18 cellular contexts compared by ENCODE assay signal in the genomic region with DNA sequence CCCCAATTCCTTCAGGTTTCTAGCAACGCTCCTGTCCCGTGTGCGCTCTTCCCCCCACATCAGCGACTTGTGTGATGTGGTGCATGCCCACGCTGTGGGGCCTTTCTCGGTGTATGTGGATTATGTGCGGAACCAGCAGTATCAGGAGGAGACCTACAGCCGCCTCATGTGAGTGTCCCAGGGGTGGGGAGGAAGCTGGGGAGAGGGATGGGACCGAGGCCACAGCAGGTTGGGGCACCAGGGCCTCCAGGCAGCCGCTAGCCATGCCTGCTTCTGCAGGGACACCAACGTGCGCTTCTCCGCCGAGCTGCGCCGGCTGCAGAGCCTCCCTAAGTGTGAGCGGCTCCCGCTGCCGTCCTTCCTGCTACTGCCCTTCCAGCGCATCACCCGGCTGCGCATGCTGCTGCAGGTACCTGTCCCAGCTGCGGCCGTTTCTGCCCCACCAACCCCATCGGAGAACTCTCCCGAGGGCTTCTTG. TPM values are rescaled to one million over a fixed set of nuclear protein-coding genes. Genes with fewer than 3 reads are reported as not detected.
DNase-seq lines count a peak whose midpoint lies in the region; FAIRE-seq and TF ChIP-seq lines count a peak whose summit lies in the region.
"Had no signal": no experiment of that assay in that cellular context is flagged by ENCODE, and none has a peak within 500 bp of the region (broad histone marks: within the 10 kb centered on the region; RNA-seq: fewer than 3 reads in every experiment).

No MANE protein-coding gene starts in this region.

- no peaks in the 10 kb centered on the region for H4K20me1 ChIP-seq in astrocyte (ENCODE audit: insufficient read depth, low read length)

- H3K9me3 Mint-ChIP-seq in astrocyte (ENCODE audit: unreplicated experiment) = no peaks in the 10 kb centered on the region
- H3K9me3 Mint-ChIP-seq: activated CD4-positive, alpha-beta T cell treated with anti-CD3 and anti-CD28 coated beads, Interleukin-2, amount 10 ng/mL, durations not matched to agents 24 days and 14 days; activated T-cell treated with anti-CD3 and anti-CD28 coated beads, Interleukin-2, amount 50 U/mL, for 24 hours had no signal

- no peak overlapping the region for H4K8ac ChIP-seq in trophoblast cell (ENCODE audit: low read depth, low read length)

- DNase-seq in NCI-H1417 (lab: John Stamatoyannopoulos, UW) (peak in 2 of 3 experiments; percentile 24 to 39), NCI-H1417 treated with DMSO at 0.1 percent for 48 hours (lab: John Stamatoyannopoulos, UW) (no peak), astrocyte (ENCODE audit: low read depth) (no peak), trophoblast cell (no peak), NCI-H1092 treated with DMSO at 0.1 percent for 48 hours (lab: John Stamatoyannopoulos, UW) (no peak), germinal center (ENCODE audit: low spot score) (no peak), LoVo (ENCODE audit: low spot score) (no peak)
- DNase-seq: activated CD4-positive, alpha-beta T cell treated with anti-CD3 and anti-CD28 coated beads, Interleukin-2, amount 10 ng/mL, durations not matched to agents 24 days and 14 days; activated T-cell treated with anti-CD3 and anti-CD28 coated beads, Interleukin-2, amount 50 U/mL, for 24 hours; CD4-positive, CD25-positive, alpha-beta regulatory T cell; erythroblast; MG63; NCI-H2171; SIG-M5 had no signal

- H2BK120ac ChIP-seq in trophoblast cell (ENCODE audit: insufficient read depth, low read length, poor library complexity) = no peak overlapping the region

- H4K91ac ChIP-seq in trophoblast cell (ENCODE audit: low read depth, low read length) = no peak overlapping the region

- H3K9ac ChIP-seq in astrocyte (ENCODE audit: low read length) (no peak overlapping the region), trophoblast cell (ENCODE audit: low read length) (no peak overlapping the region)

- TF ChIP-seq CTCF in astrocyte (IDR thresholded peaks at IDR 0.05; ENCODE audit: insufficient read depth, low read depth, low read length) = no peak

- peaks cover 60% of the 10 kb centered on the region for H3K27me3 Mint-ChIP-seq in astrocyte (ENCODE audit: low read depth, unreplicated experiment)

- no peak overlapping the region for H3K4ac ChIP-seq in trophoblast cell (ENCODE audit: low read depth, low read length)

- no peak overlapping the region for H3K27ac ChIP-seq in astrocyte (ENCODE audit: low read depth, low read length)
- H3K27ac ChIP-seq in trophoblast cell (ENCODE audit: low read depth, low read length) = no peak overlapping the region
- H3K27ac ChIP-seq: 22Rv1 had no signal

- H3K27ac Mint-ChIP-seq in astrocyte (ENCODE audit: unreplicated experiment) = no peak overlapping the region
- H3K27ac Mint-ChIP-seq: activated CD4-positive, alpha-beta T cell treated with anti-CD3 and anti-CD28 coated beads, Interleukin-2, amount 10 ng/mL, durations not matched to agents 24 days and 14 days; activated T-cell treated with anti-CD3 and anti-CD28 coated beads, Interleukin-2, amount 50 U/mL, for 24 hours; CD4-positive, CD25-positive, alpha-beta regulatory T cell had no signal

- H3K9me3 ChIP-seq in astrocyte (ENCODE audit: insufficient read depth, low read depth, low read length) (no peaks in the 10 kb centered on the region), trophoblast cell (ENCODE audit: insufficient read depth, low read depth, low read length) (peaks cover 5% of the 10 kb centered on the region)
- H3K9me3 ChIP-seq: MG63 had no signal

- no peak overlapping the region for H3K23ac ChIP-seq in trophoblast cell (ENCODE audit: low read length)

- H3K4me1 ChIP-seq in astrocyte (ENCODE audit: insufficient read depth, low read length) = no peaks in the 10 kb centered on the region
- peaks cover 2% of the 10 kb centered on the region in 2 experiments for H3K4me1 ChIP-seq in trophoblast cell (ENCODE audit: control insufficient read depth in 1 of 2, insufficient read depth in 2 of 2, low read length in 2 of 2)

- H3K4me3 ChIP-seq in astrocyte (ENCODE audit: insufficient read depth, low read depth, low read length) = no peak overlapping the region
- H3K4me3 ChIP-seq in iPS-11a (ENCODE audit: low read depth, low read length) = peak overlapping the region; percentile 52
- no peak overlapping the region for H3K4me3 ChIP-seq in trophoblast cell (ENCODE audit: low read depth, low read length)
- H3K4me3 ChIP-seq: MG63 had no signal

- H3K27me3 ChIP-seq in astrocyte (ENCODE audit: insufficient read depth, low read length) = peaks cover 42% of the 10 kb centered on the region
- peaks cover 20% of the 10 kb centered on the region for H3K27me3 ChIP-seq in trophoblast cell (ENCODE audit: insufficient read depth, low read length)
- H3K27me3 ChIP-seq: MG63 had no signal

- no peak overlapping the region for H2BK5ac ChIP-seq in trophoblast cell (ENCODE audit: low read depth, low read length, poor library complexity)

- H3K79me1 ChIP-seq in trophoblast cell (ENCODE audit: low read length) = no peaks in the 10 kb centered on the region

- no peak overlapping the region for H2BK12ac ChIP-seq in trophoblast cell (ENCODE audit: low read length)

- H3K14ac ChIP-seq in trophoblast cell (ENCODE audit: low read length) = no peak overlapping the region

- H3K79me2 ChIP-seq in astrocyte (ENCODE audit: insufficient read depth, low read length) = no peaks in the 10 kb centered on the region
- no peaks in the 10 kb centered on the region for H3K79me2 ChIP-seq in trophoblast cell (ENCODE audit: control insufficient read depth, insufficient read depth, low read length, poor library complexity)

- H3K4me1 Mint-ChIP-seq in astrocyte (ENCODE audit: low read depth, unreplicated experiment) = peaks cover 7% of the 10 kb centered on the region
- H3K4me1 Mint-ChIP-seq: activated CD4-positive, alpha-beta T cell treated with anti-CD3 and anti-CD28 coated beads, Interleukin-2, amount 10 ng/mL, durations not matched to agents 24 days and 14 days; CD4-positive, CD25-positive, alpha-beta regulatory T cell had no signal

- H2AK5ac ChIP-seq in trophoblast cell (ENCODE audit: low read length) = no peak overlapping the region

- no peak overlapping the region for H4K12ac ChIP-seq in trophoblast cell (ENCODE audit: low read depth, low read length)

- H3K36me3 Mint-ChIP-seq in astrocyte (ENCODE audit: low read depth, unreplicated experiment) = no peaks in the 10 kb centered on the region
- H3K36me3 Mint-ChIP-seq: CD4-positive, CD25-positive, alpha-beta regulatory T cell had no signal

- H3K4me3 Mint-ChIP-seq in astrocyte (ENCODE audit: unreplicated experiment) = no peak overlapping the region
- H3K4me3 Mint-ChIP-seq: activated CD4-positive, alpha-beta T cell treated with anti-CD3 and anti-CD28 coated beads, Interleukin-2, amount 10 ng/mL, durations not matched to agents 24 days and 14 days; activated T-cell treated with anti-CD3 and anti-CD28 coated beads, Interleukin-2, amount 50 U/mL, for 24 hours; CD4-positive, CD25-positive, alpha-beta regulatory T cell had no signal

- no peaks in the 10 kb centered on the region for H3K36me3 ChIP-seq in astrocyte (ENCODE audit: insufficient read depth, low read length)
- no peaks in the 10 kb centered on the region for H3K36me3 ChIP-seq in trophoblast cell (ENCODE audit: control insufficient read depth in 1 of 2, insufficient read depth in 2 of 2, low read length in 2 of 2)
- H3K36me3 ChIP-seq: MG63 had no signal

- WGBS in trophoblast cell (ENCODE audit: extremely low coverage, insufficient coverage, insufficient read length) = no CpG with 5 or more reads among the region's 26 CpGs

- peak overlapping the region; percentile 52 for H3K4me2 ChIP-seq in astrocyte (ENCODE audit: low read length)
- H3K4me2 ChIP-seq in trophoblast cell (ENCODE audit: low read length) = peak overlapping the region; percentile 51

- FAIRE-seq in astrocyte (lab: Jason Lieb, UNC) = no peak
- FAIRE-seq: GM12892 had no signal

- H2AFZ ChIP-seq in astrocyte (ENCODE audit: low read depth, low read length) (peak overlapping the region; percentile 35), trophoblast cell (ENCODE audit: insufficient read depth, low read length, poor library complexity) (no peak overlapping the region)

- no peak overlapping the region for H3K18ac ChIP-seq in trophoblast cell (ENCODE audit: low read length)

RNA-seq across cellular contexts. Expression of a gene that starts 5.7 kb away (rescaled TPM):
- total RNA-seq in astrocyte = 0.23 TPM in 1 of 2 replicates, not detected in the other
- 0.01 TPM in 2 replicates for polyA plus RNA-seq in trophoblast cell (2013)
- total RNA-seq: activated CD4-positive, alpha-beta T cell treated with anti-CD3 and anti-CD28 coated beads, Interleukin-2, amount 10 ng/mL, durations not matched to agents 24 days and 14 days; CD4-positive, CD25-positive, alpha-beta regulatory T cell; mononuclear cell had no signal
- polyA plus RNA-seq: CD4-positive, CD25-positive, alpha-beta regulatory T cell had no signal

RNA-seq across cellular contexts. Expression of a gene that starts 20.6 kb away (rescaled TPM):
- 2.1 and 2.8 TPM in 2 replicates for total RNA-seq in astrocyte
- polyA plus RNA-seq in trophoblast cell (2013) = 2.6 and 2.8 TPM in 2 replicates

RNA-seq across cellular contexts. Expression of a gene that starts 23.9 kb away (rescaled TPM):
- total RNA-seq in astrocyte = not detected in 2 replicates
- polyA plus RNA-seq in trophoblast cell (2013) = not detected in 2 replicates
- total RNA-seq: activated CD4-positive, alpha-beta T cell treated with anti-CD3 and anti-CD28 coated beads, Interleukin-2, amount 10 ng/mL, durations not matched to agents 24 days and 14 days; CD4-positive, CD25-positive, alpha-beta regulatory T cell; mononuclear cell had no signal
- polyA plus RNA-seq: CD4-positive, CD25-positive, alpha-beta regulatory T cell had no signal

RNA-seq across cellular contexts. Expression of a gene that starts 27.3 kb away (rescaled TPM):
- total RNA-seq in astrocyte = 14.1 and 16.1 TPM in 2 replicates
- 32.6 and 35.6 TPM in 2 replicates for polyA plus RNA-seq in trophoblast cell (2013)

Comparison
In these comparisons a context has a peak if more than half of its experiments do, and no peak if none do; other contexts are left out.
1. DNase-seq: peak in NCI-H1417 (2 of 3); none in NCI-H1417 treated with DMSO at 0.1 percent for 48 hours (single experiment), astrocyte (single experiment), trophoblast cell (0 of 2), NCI-H1092 treated with DMSO at 0.1 percent for 48 hours (single experiment), germinal center (single experiment) and LoVo (single experiment).